26 cellular contexts compared by ENCODE assay signal in the genomic region with DNA sequence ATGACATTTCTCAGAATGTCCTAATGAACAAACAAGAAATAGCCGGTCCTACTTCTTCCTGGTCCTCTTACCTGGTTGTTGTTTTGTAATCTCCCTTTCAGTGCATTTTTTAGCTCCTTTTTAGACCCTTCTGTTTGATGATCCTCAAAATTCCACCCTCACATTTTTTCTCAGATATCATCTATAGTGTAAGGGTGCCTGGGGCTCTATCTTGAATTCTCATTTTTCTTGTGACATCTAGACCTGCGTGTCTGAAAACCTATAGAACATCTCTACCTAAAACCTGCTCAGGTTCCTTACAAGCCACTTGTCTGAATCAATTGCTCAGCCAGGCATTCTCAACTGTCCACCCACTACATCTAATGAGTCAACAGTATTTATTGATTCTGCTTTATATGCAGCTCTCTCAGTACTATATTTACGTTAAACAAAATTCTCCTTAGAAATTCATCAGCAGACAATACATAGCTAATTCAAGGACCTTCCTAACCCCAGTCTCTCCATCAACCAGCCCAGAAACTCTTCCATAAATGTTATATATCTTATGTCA. TPM values are rescaled to one million over a fixed set of nuclear protein-coding genes. Genes with fewer than 3 reads are reported as not detected.
"Had no signal": no experiment of that assay in that cellular context is flagged by ENCODE, and none has a peak within 500 bp of the region (broad histone marks: within the 10 kb centered on the region; RNA-seq: fewer than 3 reads in every experiment).

No MANE protein-coding gene starts in this region.

- H3K4me2 ChIP-seq: hepatocyte, neural progenitor cell had no signal

- H3K27me3 ChIP-seq: foreskin keratinocyte, gastroesophageal sphincter, heart left ventricle, hepatocyte, neural progenitor cell, right atrium auricular region, testis, tibial artery, upper lobe of left lung had no signal

- H3K27ac ChIP-seq: dorsolateral prefrontal cortex, epithelial cell of prostate, foreskin keratinocyte, gastroesophageal sphincter, heart left ventricle, hepatocyte, neural progenitor cell, prostate gland, right atrium auricular region, testis, tibial artery, upper lobe of left lung had no signal

- H3K4me3 ChIP-seq: dorsolateral prefrontal cortex, gastroesophageal sphincter, heart left ventricle, hepatocyte, lung, neural progenitor cell, prostate gland, right atrium auricular region, testis, tibial artery, upper lobe of left lung had no signal

- H3K36me3 ChIP-seq: gastroesophageal sphincter, heart left ventricle, neural progenitor cell, prostate gland, right atrium auricular region, tibial artery, upper lobe of left lung had no signal

- H3K4me1 ChIP-seq: gastroesophageal sphincter, heart left ventricle, neural progenitor cell, prostate gland, right atrium auricular region, testis, tibial artery, upper lobe of left lung had no signal

- H2AFZ ChIP-seq: hepatocyte, neural progenitor cell had no signal

- H3K79me2 ChIP-seq: hepatocyte had no signal

- H3K9me3 ChIP-seq: gastroesophageal sphincter, heart left ventricle, prostate gland, right atrium auricular region, testis, tibial artery, upper lobe of left lung had no signal

- H3K9ac ChIP-seq: neural progenitor cell had no signal

- ATAC-seq: esophagus mucosa; gastroesophageal sphincter; heart left ventricle; left lobe of liver; natural killer cell; sciatic nerve; stimulated activated effector memory CD8-positive, alpha-beta T cell treated with anti-CD3 and anti-CD28 coated beads, Interleukin-12 subunit alpha, Interleukin-12 subunit beta, amount 100 ng/mL, for 72 hours; stimulated activated naive CD8-positive, alpha-beta T cell treated with anti-CD3 and anti-CD28 coated beads, Interleukin-15, Interleukin-2, amounts not matched to agents 100 U/mL and 50 U/mL, for 24 hours had no signal

- DNase-seq: dorsolateral prefrontal cortex; effector CD4-positive, alpha-beta T cell; foreskin keratinocyte; heart left ventricle; kidney; natural killer cell; stimulated activated CD4-positive, alpha-beta T cell treated with anti-CD3 and anti-CD28 coated beads, Interleukin-2, amount 100 ng/mL, for 24 hours; stimulated activated CD4-positive, alpha-beta T cell treated with anti-CD3 and anti-CD28 coated beads, Interleukin-4, amount 100 ng/mL, for 24 hours; stimulated activated naive CD8-positive, alpha-beta T cell treated with anti-CD3 and anti-CD28 coated beads, Interleukin-15, Interleukin-2, amounts not matched to agents 100 U/mL and 50 U/mL, for 24 hours; substantia nigra; testis; tibial artery; upper lobe of left lung had no signal

RNA-seq across cellular contexts. Expression of a gene that starts 36.5 kb away (rescaled TPM):
- total RNA-seq: esophagus mucosa, foreskin keratinocyte, mononuclear cell, natural killer cell, osteocyte had no signal
- polyA plus RNA-seq: foreskin keratinocyte, hepatocyte had no signal
